ENCODE assay signal across 2 cellular contexts in the genomic region with DNA sequence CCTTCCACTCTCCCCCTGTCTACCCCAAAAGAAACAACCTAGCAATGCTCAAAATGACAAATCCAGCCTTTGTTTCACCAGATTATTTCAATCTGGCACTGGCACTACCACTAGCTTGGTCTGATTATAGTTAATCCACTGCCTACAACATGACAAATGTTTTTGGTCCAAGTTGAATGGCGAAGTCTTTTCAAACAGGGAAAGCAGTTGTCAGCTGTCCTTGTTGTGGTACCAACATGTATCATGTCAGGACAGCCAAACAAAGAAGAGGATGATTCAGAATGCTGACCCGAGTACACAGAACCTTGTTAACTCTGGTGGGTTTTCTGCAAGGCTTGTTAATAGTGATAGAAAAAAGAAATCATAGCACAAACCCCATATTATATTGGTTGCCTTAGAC.
TF ChIP-seq lines count a peak whose summit lies in the region.

No MANE protein-coding gene starts in this region.

TF ChIP-seq in GM12878, 131 proteins besides CTCF, POLR2A, EP300 and RAD21:
- TF ChIP-seq, protein P1, sequence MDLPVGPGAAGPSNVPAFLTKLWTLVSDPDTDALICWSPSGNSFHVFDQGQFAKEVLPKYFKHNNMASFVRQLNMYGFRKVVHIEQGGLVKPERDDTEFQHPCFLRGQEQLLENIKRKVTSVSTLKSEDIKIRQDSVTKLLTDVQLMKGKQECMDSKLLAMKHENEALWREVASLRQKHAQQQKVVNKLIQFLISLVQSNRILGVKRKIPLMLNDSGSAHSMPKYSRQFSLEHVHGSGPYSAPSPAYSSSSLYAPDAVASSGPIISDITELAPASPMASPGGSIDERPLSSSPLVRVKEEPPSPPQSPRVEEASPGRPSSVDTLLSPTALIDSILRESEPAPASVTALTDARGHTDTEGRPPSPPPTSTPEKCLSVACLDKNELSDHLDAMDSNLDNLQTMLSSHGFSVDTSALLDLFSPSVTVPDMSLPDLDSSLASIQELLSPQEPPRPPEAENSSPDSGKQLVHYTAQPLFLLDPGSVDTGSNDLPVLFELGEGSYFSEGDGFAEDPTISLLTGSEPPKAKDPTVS (IDR thresholded peaks at IDR 0.05; ENCODE audit: low read depth, low read length): no peak
- TF ChIP-seq, protein P2, sequence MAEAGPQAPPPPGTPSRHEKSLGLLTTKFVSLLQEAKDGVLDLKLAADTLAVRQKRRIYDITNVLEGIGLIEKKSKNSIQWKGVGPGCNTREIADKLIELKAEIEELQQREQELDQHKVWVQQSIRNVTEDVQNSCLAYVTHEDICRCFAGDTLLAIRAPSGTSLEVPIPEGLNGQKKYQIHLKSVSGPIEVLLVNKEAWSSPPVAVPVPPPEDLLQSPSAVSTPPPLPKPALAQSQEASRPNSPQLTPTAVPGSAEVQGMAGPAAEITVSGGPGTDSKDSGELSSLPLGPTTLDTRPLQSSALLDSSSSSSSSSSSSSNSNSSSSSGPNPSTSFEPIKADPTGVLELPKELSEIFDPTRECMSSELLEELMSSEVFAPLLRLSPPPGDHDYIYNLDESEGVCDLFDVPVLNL (IDR thresholded peaks at IDR 0.05; ENCODE audit: low read depth, low read length): no peak
- TF ChIP-seq BRCA1 (IDR thresholded peaks at IDR 0.05; ENCODE audit: low read depth, low read length): no peak
- no peak for TF ChIP-seq IRF3 (IDR thresholded peaks at IDR 0.05)
- no peak for TF ChIP-seq TCF7 (IDR thresholded peaks at IDR 0.05; ENCODE audit: borderline replicate concordance)
- no peak for TF ChIP-seq DPF2 (IDR thresholded peaks at IDR 0.05)
- no peak for TF ChIP-seq ZSCAN29 (IDR thresholded peaks at IDR 0.05)
- TF ChIP-seq ZBTB40 (IDR thresholded peaks at IDR 0.05; ENCODE audit: borderline replicate concordance): no peak
- no peak for TF ChIP-seq MLLT1 (IDR thresholded peaks at IDR 0.05)
- no peak for TF ChIP-seq TARDBP (IDR thresholded peaks at IDR 0.05; ENCODE audit: borderline replicate concordance)
- TF ChIP-seq MYC (IDR thresholded peaks at IDR 0.05; ENCODE audit: insufficient read depth, insufficient read length, insufficient replicate concordance, low read length, severe bottlenecking): no peak
- TF ChIP-seq CBX5 (IDR thresholded peaks at IDR 0.05; ENCODE audit: low read depth): no peak
TF ChIP-seq in GM12878: peak in this region for 0.

TF ChIP-seq in HEK293T, 16 proteins besides CTCF, POLR2A, EP300 and RAD21 (continued from another document):
- TF ChIP-seq FOXK2 (IDR thresholded peaks at IDR 0.05) (no peak), ELF4 (IDR thresholded peaks at IDR 0.05) (no peak)
TF ChIP-seq in HEK293T: peak in this region for 0.
